Comparison of ENCODE assay signal across 28 cellular contexts in the genomic region with DNA sequence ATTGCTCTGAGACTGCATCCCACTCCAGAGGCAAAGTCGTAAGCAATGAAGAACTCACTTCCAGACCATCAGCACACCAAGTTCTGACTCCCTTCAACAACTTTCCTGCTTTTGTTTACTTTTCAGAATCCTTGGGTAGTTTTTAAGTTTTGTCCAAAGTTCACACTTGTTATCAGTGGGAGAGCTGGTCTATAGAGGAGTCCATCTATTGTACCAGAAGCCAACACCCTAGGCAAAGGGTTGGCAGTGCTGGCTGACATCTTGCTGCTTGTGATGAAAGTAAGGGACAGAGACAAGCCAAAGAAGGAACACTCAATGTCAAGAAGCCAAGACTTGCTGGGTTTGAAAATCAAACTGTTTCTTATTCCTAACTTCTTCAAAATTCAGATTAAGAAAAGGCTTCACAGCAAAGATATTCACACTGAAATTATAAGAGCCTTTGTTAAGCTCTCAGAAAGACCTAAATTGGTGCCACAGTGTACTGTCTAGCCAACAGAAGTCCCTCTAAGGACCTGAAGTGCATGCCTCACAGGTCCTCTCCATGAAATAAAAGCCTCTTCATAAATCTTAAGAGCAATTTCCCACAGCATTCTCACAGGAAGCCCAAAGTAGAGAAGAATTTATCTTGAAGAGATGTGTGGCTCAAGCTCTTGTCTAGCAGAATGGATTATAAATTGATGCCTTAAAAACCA. TPM values are rescaled to one million over a fixed set of nuclear protein-coding genes. Genes with fewer than 3 reads are reported as not detected.
DNase-seq lines count a peak whose midpoint lies in the region; ATAC-seq and TF ChIP-seq lines count a peak whose summit lies in the region.
"Had no signal": no experiment of that assay in that cellular context is flagged by ENCODE, and none has a peak within 500 bp of the region (broad histone marks: within the 10 kb centered on the region; RNA-seq: fewer than 3 reads in every experiment).

No MANE protein-coding gene starts in this region.

- H3K4me2 ChIP-seq in mammary epithelial cell (ENCODE audit: insufficient read depth, low read depth, low read length) = peak overlapping the region; percentile 11

- no peaks in the 10 kb centered on the region for H3K4me1 Mint-ChIP-seq in activated CD4-positive, alpha-beta T cell treated with anti-CD3 and anti-CD28 coated beads, Interleukin-2, amount 10 ng/mL, durations not matched to agents 24 days and 14 days
- no peaks in the 10 kb centered on the region for H3K4me1 Mint-ChIP-seq in activated CD8-positive, alpha-beta T cell treated with anti-CD3 and anti-CD28 coated beads for 36 hours (ENCODE audit: low read depth)
- H3K4me1 Mint-ChIP-seq in activated CD4-positive, alpha-beta T cell treated with anti-CD3 and anti-CD28 coated beads for 36 hours = no peaks in the 10 kb centered on the region
- H3K4me1 Mint-ChIP-seq: activated naive CD8-positive, alpha-beta T cell treated with anti-CD3 and anti-CD28 coated beads, Interleukin-2, amount 10 ng/mL, durations not matched to agents 7 days and 5 days; CD4-positive, alpha-beta memory T cell; central memory CD8-positive, alpha-beta T cell; stimulated activated naive B cell treated with anti-CD40 and anti-IgM and Interleukin-4, amounts not matched to agents 10 μg/mL and 1 μg/mL and 100 μg/mL, for 72 hours had no signal

- H3K27me3 ChIP-seq in left ventricle myocardium inferior (ENCODE audit: low read depth) = no peaks in the 10 kb centered on the region
- no peaks in the 10 kb centered on the region for H3K27me3 ChIP-seq in mammary epithelial cell (ENCODE audit: insufficient read depth, low read length)
- no peaks in the 10 kb centered on the region for H3K27me3 ChIP-seq in left lung
- no peaks in the 10 kb centered on the region for H3K27me3 ChIP-seq in upper lobe of right lung
- H3K27me3 ChIP-seq: ascending aorta, right atrium auricular region had no signal

- no peaks in the 10 kb centered on the region for H3K79me2 ChIP-seq in mammary epithelial cell (ENCODE audit: insufficient read depth, low read length)

- H3K27ac ChIP-seq in left ventricle myocardium inferior (replicated peaks) (peak overlapping the region; percentile 7), mammary epithelial cell (ENCODE audit: insufficient read depth, low read depth, low read length) (peak overlapping the region; percentile 81), left lung (peak overlapping the region in 1 of 2 donors; percentile 19), upper lobe of right lung (no peak overlapping the region)
- H3K27ac ChIP-seq: right atrium auricular region had no signal

- no peak overlapping the region for H3K27ac Mint-ChIP-seq in activated CD4-positive, alpha-beta T cell treated with anti-CD3 and anti-CD28 coated beads, Interleukin-2, amount 10 ng/mL, durations not matched to agents 24 days and 14 days
- no peak overlapping the region for H3K27ac Mint-ChIP-seq in activated CD8-positive, alpha-beta T cell treated with anti-CD3 and anti-CD28 coated beads for 36 hours
- H3K27ac Mint-ChIP-seq in activated CD4-positive, alpha-beta T cell treated with anti-CD3 and anti-CD28 coated beads for 36 hours = no peak overlapping the region
- H3K27ac Mint-ChIP-seq: activated naive CD8-positive, alpha-beta T cell treated with anti-CD3 and anti-CD28 coated beads, Interleukin-2, amount 10 ng/mL, durations not matched to agents 7 days and 5 days; CD4-positive, alpha-beta memory T cell; H9; stimulated activated naive B cell treated with anti-CD40 and anti-IgM and Interleukin-4, amounts not matched to agents 10 μg/mL and 1 μg/mL and 100 μg/mL, for 72 hours had no signal

- no peaks in the 10 kb centered on the region for H4K20me1 ChIP-seq in mammary epithelial cell (ENCODE audit: insufficient read depth, low read length)

- peak; percentile 73 for ATAC-seq in left lung
- ATAC-seq in upper lobe of right lung = peak; percentile 65
- ATAC-seq in activated CD8-positive, alpha-beta T cell treated with anti-CD3 and anti-CD28 coated beads for 36 hours = no peak
- ATAC-seq in activated CD4-positive, alpha-beta T cell treated with anti-CD3 and anti-CD28 coated beads for 36 hours = no peak
- ATAC-seq: Right ventricle myocardium inferior; stimulated activated naive B cell treated with anti-CD40 and anti-IgM and Interleukin-4, amounts not matched to agents 10 μg/mL and 1 μg/mL and 100 μg/mL, for 72 hours had no signal

- in situ Hi-C loops in mammary epithelial cell (cut with MboI; ENCODE audit: low sequenced_read_pairs in 2 of 2) = no loop called here

- dilution Hi-C loops in mammary epithelial cell (cut with HindIII; ENCODE audit: low sequenced_read_pairs) = loop anchor here (5.0 to 10.0 kb wide), 2 partner anchors 55 to 87 kb away; no protein-coding TSS in a partner anchor

- BruUV-seq in mammary epithelial cell (replicated peaks; lab: Mats Ljungman, UMichigan) = TSS peak; percentile 85

- H3K4me1 ChIP-seq in left ventricle myocardium inferior (peaks cover 25% of the 10 kb centered on the region), mammary epithelial cell (ENCODE audit: insufficient read depth, low read length) (peaks cover 9% of the 10 kb centered on the region), left lung (peaks cover 8 to 9% of the 10 kb centered on the region in 2 donors), upper lobe of right lung (no peaks in the 10 kb centered on the region)

- TF ChIP-seq CTCF in left ventricle myocardium inferior (IDR thresholded peaks at IDR 0.05; ENCODE audit: borderline replicate concordance) = no peak
- no peak for TF ChIP-seq CTCF in mammary epithelial cell (conservative IDR thresholded peaks at IDR 0.05 in 1 of 2, IDR thresholded peaks at IDR 0.05 in 1 of 2; ENCODE audit: extremely low read depth in 1 of 2, insufficient read depth in 1 of 2, low read depth in 1 of 2, low read length in 2 of 2)
- TF ChIP-seq CTCF in left lung (IDR thresholded peaks at IDR 0.05) = no peak
- no peak for TF ChIP-seq CTCF in upper lobe of right lung (IDR thresholded peaks at IDR 0.05)
- TF ChIP-seq CTCF in activated CD8-positive, alpha-beta T cell treated with anti-CD3 and anti-CD28 coated beads for 36 hours (IDR thresholded peaks at IDR 0.05) = no peak

- H3K9me3 ChIP-seq in left ventricle myocardium inferior (replicated peaks) (peaks cover 34% of the 10 kb centered on the region), mammary epithelial cell (replicated peaks; ENCODE audit: insufficient read depth, low read length) (peaks cover 31% of the 10 kb centered on the region), left lung (peaks cover 0 to 24% of the 10 kb centered on the region in 2 donors), upper lobe of right lung (peaks cover 6% of the 10 kb centered on the region)

- H3K9me3 Mint-ChIP-seq in activated CD4-positive, alpha-beta T cell treated with anti-CD3 and anti-CD28 coated beads, Interleukin-2, amount 10 ng/mL, durations not matched to agents 24 days and 14 days = peaks cover 5% of the 10 kb centered on the region
- H3K9me3 Mint-ChIP-seq in activated CD8-positive, alpha-beta T cell treated with anti-CD3 and anti-CD28 coated beads for 36 hours = peaks cover 15% of the 10 kb centered on the region
- peaks cover 13% of the 10 kb centered on the region for H3K9me3 Mint-ChIP-seq in activated CD4-positive, alpha-beta T cell treated with anti-CD3 and anti-CD28 coated beads for 36 hours (ENCODE audit: low read depth)

- 100% methylated on average over 1 of the region's 1 CpG for WGBS in mammary epithelial cell (ENCODE audit: low coverage, missing lambda C conversion rate)

- no peak overlapping the region for H3K4me3 Mint-ChIP-seq in activated CD4-positive, alpha-beta T cell treated with anti-CD3 and anti-CD28 coated beads, Interleukin-2, amount 10 ng/mL, durations not matched to agents 24 days and 14 days
- no peak overlapping the region for H3K4me3 Mint-ChIP-seq in activated CD8-positive, alpha-beta T cell treated with anti-CD3 and anti-CD28 coated beads for 36 hours
- no peak overlapping the region for H3K4me3 Mint-ChIP-seq in activated CD4-positive, alpha-beta T cell treated with anti-CD3 and anti-CD28 coated beads for 36 hours
- H3K4me3 Mint-ChIP-seq: activated naive CD8-positive, alpha-beta T cell treated with anti-CD3 and anti-CD28 coated beads, Interleukin-2, amount 10 ng/mL, durations not matched to agents 7 days and 5 days; CD4-positive, alpha-beta memory T cell; central memory CD8-positive, alpha-beta T cell; H9; neural crest cell; stimulated activated naive B cell treated with anti-CD40 and anti-IgM and Interleukin-4, amounts not matched to agents 10 μg/mL and 1 μg/mL and 100 μg/mL, for 72 hours had no signal

- POLR2A ChIA-PET in activated CD8-positive, alpha-beta T cell treated with anti-CD3 and anti-CD28 coated beads for 36 hours (lab: Charles Lee) = no interaction called here
- POLR2A ChIA-PET in activated CD4-positive, alpha-beta T cell treated with anti-CD3 and anti-CD28 coated beads for 36 hours (lab: Charles Lee) = no interaction called here

- peak overlapping the region; percentile 56 for H3K9ac ChIP-seq in mammary epithelial cell (ENCODE audit: insufficient read depth, low read length)

- H3K36me3 Mint-ChIP-seq in activated CD4-positive, alpha-beta T cell treated with anti-CD3 and anti-CD28 coated beads, Interleukin-2, amount 10 ng/mL, durations not matched to agents 24 days and 14 days (ENCODE audit: low read depth) = peaks cover 1% of the 10 kb centered on the region
- H3K36me3 Mint-ChIP-seq in activated CD8-positive, alpha-beta T cell treated with anti-CD3 and anti-CD28 coated beads for 36 hours (ENCODE audit: low read depth) = no peaks in the 10 kb centered on the region
- H3K36me3 Mint-ChIP-seq in activated CD4-positive, alpha-beta T cell treated with anti-CD3 and anti-CD28 coated beads for 36 hours (ENCODE audit: low read depth) = peaks cover 3% of the 10 kb centered on the region
- H3K36me3 Mint-ChIP-seq: activated naive CD8-positive, alpha-beta T cell treated with anti-CD3 and anti-CD28 coated beads, Interleukin-2, amount 10 ng/mL, durations not matched to agents 7 days and 5 days had no signal

- CTCF ChIA-PET in mammary epithelial cell (lab: Charles Lee; ENCODE audit: low non-redundant PET) = no interaction called here
- CTCF ChIA-PET in activated CD8-positive, alpha-beta T cell treated with anti-CD3 and anti-CD28 coated beads for 36 hours (lab: Charles Lee) = no interaction called here
- CTCF ChIA-PET in activated CD4-positive, alpha-beta T cell treated with anti-CD3 and anti-CD28 coated beads for 36 hours (lab: Charles Lee) = no interaction called here

- H3K27me3 Mint-ChIP-seq in activated CD4-positive, alpha-beta T cell treated with anti-CD3 and anti-CD28 coated beads, Interleukin-2, amount 10 ng/mL, durations not matched to agents 24 days and 14 days = peaks cover 10% of the 10 kb centered on the region
- H3K27me3 Mint-ChIP-seq in activated CD8-positive, alpha-beta T cell treated with anti-CD3 and anti-CD28 coated beads for 36 hours = peaks cover 5% of the 10 kb centered on the region
- H3K27me3 Mint-ChIP-seq in activated CD4-positive, alpha-beta T cell treated with anti-CD3 and anti-CD28 coated beads for 36 hours = peaks cover 8% of the 10 kb centered on the region

- intact Hi-C loops in left ventricle myocardium inferior (cut with micrococcal nuclease) = no loop called here
- intact Hi-C loops in cardiac septum (cut with DNase I) = no loop called here
- intact Hi-C loops in mammary epithelial cell (cut with micrococcal nuclease) = loop anchor here (5.0 kb wide), 1 partner anchor 328 kb away; no protein-coding TSS in a partner anchor
- intact Hi-C loops in left lung (cut with DNase I) = no loop called here
- intact Hi-C loops in upper lobe of right lung (cut with DNase I) = no loop called here
- intact Hi-C loops in activated CD4-positive, alpha-beta T cell treated with anti-CD3 and anti-CD28 coated beads, Interleukin-2, amount 10 ng/mL, durations not matched to agents 24 days and 14 days (cut with micrococcal nuclease) = no loop called here
- intact Hi-C loops in activated CD8-positive, alpha-beta T cell treated with anti-CD3 and anti-CD28 coated beads for 36 hours (cut with micrococcal nuclease) = no loop called here
- intact Hi-C loops in activated CD4-positive, alpha-beta T cell treated with anti-CD3 and anti-CD28 coated beads for 36 hours (cut with DNase I, micrococcal nuclease) = loop anchor here in 1 of 2 experiments (5.0 kb wide), 1 partner anchor 243 kb away; no protein-coding TSS in a partner anchor

- no peaks in the 10 kb centered on the region for H3K36me3 ChIP-seq in left ventricle myocardium inferior
- H3K36me3 ChIP-seq in mammary epithelial cell (ENCODE audit: insufficient read depth, low read length) = no peaks in the 10 kb centered on the region
- H3K36me3 ChIP-seq in left lung = no peaks in the 10 kb centered on the region
- H3K36me3 ChIP-seq in upper lobe of right lung = no peaks in the 10 kb centered on the region
- H3K36me3 ChIP-seq: ascending aorta, right atrium auricular region had no signal

- peak overlapping the region; percentile 62 for H2AFZ ChIP-seq in mammary epithelial cell (ENCODE audit: low read depth, low read length)

- H3K4me3 ChIP-seq in left ventricle myocardium inferior (no peak overlapping the region), mammary epithelial cell (replicated peaks in 1 of 3; ENCODE audit: insufficient read depth in 1 of 3, low read depth in 2 of 3, low read length in 3 of 3) (no peak overlapping the region), left lung (no peak overlapping the region), upper lobe of right lung (no peak overlapping the region)
- H3K4me3 ChIP-seq: ascending aorta, right atrium auricular region had no signal

- DNase-seq in left ventricle myocardium inferior (no peak), cardiac septum (ENCODE audit: low spot score) (no peak), mammary epithelial cell (no peak), left lung (no peak), upper lobe of right lung (no peak)
- DNase-seq in activated CD4-positive, alpha-beta T cell treated with anti-CD3 and anti-CD28 coated beads, Interleukin-2, amount 10 ng/mL, durations not matched to agents 24 days and 14 days = no peak
- DNase-seq in activated CD8-positive, alpha-beta T cell treated with anti-CD3 and anti-CD28 coated beads for 36 hours = no peak
- DNase-seq in activated CD4-positive, alpha-beta T cell treated with anti-CD3 and anti-CD28 coated beads for 36 hours = no peak
- DNase-seq: activated CD4-positive, alpha-beta T cell treated with anti-CD3 and anti-CD28 coated beads for 4 hours; activated gamma-delta T cell; activated naive CD8-positive, alpha-beta T cell treated with anti-CD3 and anti-CD28 coated beads, Interleukin-2, amount 10 ng/mL, durations not matched to agents 7 days and 5 days; activated T-cell treated with anti-CD3 and anti-CD28 coated beads, Interleukin-2, amount 50 U/mL, for 1 hour; H9; Kasumi-1; MV-4-11; stimulated activated naive B cell treated with anti-CD40 and anti-IgM and Interleukin-4, amounts not matched to agents 10 μg/mL and 1 μg/mL and 100 μg/mL, for 72 hours had no signal

RNA-seq across cellular contexts. Expression of gene LINC01488, which starts 21.5 kb away (rescaled TPM):
- 0.38 TPM for total RNA-seq in left ventricle myocardium inferior
- total RNA-seq in cardiac septum = 0.19 TPM
- not detected for total RNA-seq in mammary epithelial cell
- polyA plus RNA-seq in mammary epithelial cell = not detected
- 0.16 TPM for polyA minus RNA-seq in mammary epithelial cell
- not detected for total RNA-seq in left lung
- total RNA-seq in upper lobe of right lung = not detected
- not detected in 2 replicates for total RNA-seq in activated CD4-positive, alpha-beta T cell treated with anti-CD3 and anti-CD28 coated beads, Interleukin-2, amount 10 ng/mL, durations not matched to agents 24 days and 14 days
- not detected for total RNA-seq in activated CD8-positive, alpha-beta T cell treated with anti-CD3 and anti-CD28 coated beads for 36 hours
- total RNA-seq in activated CD4-positive, alpha-beta T cell treated with anti-CD3 and anti-CD28 coated beads for 36 hours = not detected
- total RNA-seq: A172; activated CD8-positive, alpha-beta memory T cell treated with anti-CD3 and anti-CD28 coated beads for 36 hours; activated naive CD8-positive, alpha-beta T cell treated with anti-CD3 and anti-CD28 coated beads, Interleukin-2, amount 10 ng/mL, durations not matched to agents 7 days and 5 days; ascending aorta; CD4-positive, alpha-beta memory T cell; dermis blood vessel endothelial cell; H9; NCI-H460; neural crest cell; right atrium auricular region; T-helper 2 cell treated with Interferon-gamma antibody and Interleukin-4, amounts not matched to agents 100 ng/mL and 5 ng/mL, for 36 hours; urinary bladder had no signal
- polyA plus RNA-seq: CD4-positive, alpha-beta memory T cell had no signal

Comparison
In these comparisons a context has a peak if more than half of its experiments do, and no peak if none do; other contexts are left out.
1. ATAC-seq: peak in left lung (single experiment) and upper lobe of right lung (single experiment); none in activated CD8-positive, alpha-beta T cell treated with anti-CD3 and anti-CD28 coated beads for 36 hours (single experiment) and activated CD4-positive, alpha-beta T cell treated with anti-CD3 and anti-CD28 coated beads for 36 hours (single experiment).